ENCODE assay signal across 18 cellular contexts in genomic region chr10:62738916-62739315, GRCh38.
A peak's percentile ranks its signal among the peaks of the same experiment; 100 is the strongest.
DNase-seq lines count a peak whose midpoint lies in the region; ATAC-seq and TF ChIP-seq lines count a peak whose summit lies in the region.
"Had no signal": no experiment of that assay in that cellular context is flagged by ENCODE, and none has a peak within 500 bp of the region (broad histone marks: within the 10 kb centered on the region; RNA-seq: fewer than 3 reads in every experiment).

No MANE protein-coding gene starts in this region.

- no peak overlapping the region for H3K4me3 ChIP-seq in MG63
- no peak overlapping the region for H3K4me3 ChIP-seq in epithelial cell of proximal tubule (ENCODE audit: low read depth, low read length)
- H3K4me3 ChIP-seq in mucosa of descending colon = no peak overlapping the region
- H3K4me3 ChIP-seq: ovary, sigmoid colon, SJSA1, stomach had no signal

- intact Hi-C loops in mucosa of descending colon (cut with DNase I, micrococcal nuclease) = no loop called here

- peak; percentile 68 for DNase-seq in EH (ENCODE audit: low read depth)
- peak; percentile 68 for DNase-seq in MG63
- peak; percentile 41 for DNase-seq in epithelial cell of proximal tubule (ENCODE audit: low read depth)
- DNase-seq in renal cortical epithelial cell (ENCODE audit: low read depth) = peak; percentile 51
- DNase-seq in mucosa of descending colon = no peak
- no peak for DNase-seq in activated CD4-positive, alpha-beta T cell treated with anti-CD3 and anti-CD28 coated beads, Interleukin-2, amount 50 U/mL, for 4 hours
- DNase-seq: BE2C; Calu3; effector memory CD4-positive, alpha-beta T cell; GDM1; NCI-H1417; ovary; sigmoid colon; stimulated activated CD4-positive, alpha-beta T cell treated with anti-CD3 and anti-CD28 coated beads, Interleukin-1b, Interleukin-23, amount 100 ng/mL, for 48 hours; stomach had no signal

- no peaks in the 10 kb centered on the region for H3K4me1 ChIP-seq in mucosa of descending colon (ENCODE audit: low read depth)
- H3K4me1 ChIP-seq: BE2C, sigmoid colon had no signal

- no peaks in the 10 kb centered on the region for H3K9me3 ChIP-seq in MG63
- H3K9me3 ChIP-seq in mucosa of descending colon = no peaks in the 10 kb centered on the region
- H3K9me3 ChIP-seq: BE2C, ovary, sigmoid colon, SJSA1, stomach had no signal

- H3K36me3 ChIP-seq in MG63 = no peaks in the 10 kb centered on the region
- no peaks in the 10 kb centered on the region for H3K36me3 ChIP-seq in mucosa of descending colon (ENCODE audit: low read depth)
- H3K36me3 ChIP-seq: BE2C, ovary, sigmoid colon, SJSA1, stomach had no signal

- no peaks in the 10 kb centered on the region for H3K27me3 ChIP-seq in MG63
- H3K27me3 ChIP-seq: BE2C, ovary, sigmoid colon, SJSA1, stomach had no signal

- ATAC-seq in mucosa of descending colon = no peak
- ATAC-seq in HG02763 (IDR thresholded peaks at IDR 0.05; ENCODE audit: unreplicated experiment) = no peak
- ATAC-seq: activated CD4-positive, CD25-positive, alpha-beta regulatory T cell treated with anti-CD3 and anti-CD28 coated beads, Interleukin-2, amount 50 U/mL, for 24 hours had no signal

- TF ChIP-seq CTCF in epithelial cell of proximal tubule (conservative IDR thresholded peaks at IDR 0.05; ENCODE audit: low read depth, low read length) = no peak
- no peak for TF ChIP-seq CTCF in mucosa of descending colon (IDR thresholded peaks at IDR 0.05)

Comparison
In these comparisons a context has a peak if more than half of its experiments do, and no peak if none do; other contexts are left out.
1. DNase-seq: peak in EH (single experiment), MG63 (single experiment), epithelial cell of proximal tubule (single experiment) and renal cortical epithelial cell (single experiment); none in mucosa of descending colon (0 of 3) and activated CD4-positive, alpha-beta T cell treated with anti-CD3 and anti-CD28 coated beads, Interleukin-2, amount 50 U/mL, for 4 hours (0 of 2).